ENCODE assay signal across 3 cellular contexts in genomic region chr21:45431781-45432572, GRCh38.
TF ChIP-seq lines count a peak whose summit lies in the region.

No MANE protein-coding gene starts in this region.

TF ChIP-seq in SK-N-SH, 30 proteins besides CTCF, POLR2A, EP300 and RAD21 (continued from another document):
- TF ChIP-seq IRF3 (IDR thresholded peaks at IDR 0.05; ENCODE audit: low read depth, low read length) = no peak
- no peak for TF ChIP-seq NRF1 (IDR thresholded peaks at IDR 0.05; ENCODE audit: low read depth, low read length)
- TF ChIP-seq POLR2AphosphoS5 (IDR thresholded peaks at IDR 0.05; ENCODE audit: low read depth, low read length) = no peak
- TF ChIP-seq TCF12 (IDR thresholded peaks at IDR 0.05) = no peak
- TF ChIP-seq TAF1 (IDR thresholded peaks at IDR 0.05; ENCODE audit: borderline replicate concordance, low read depth, low read length) = no peak
- no peak for TF ChIP-seq FOXJ3 (CRISPR knock-in tag; IDR thresholded peaks at IDR 0.05)

TF ChIP-seq in SK-N-SH treated with all-trans-retinoic acid at 6 μM for 48 hours, 23 proteins besides CTCF, POLR2A, EP300 and RAD21 (continued from another document):
- TF ChIP-seq BACH2 (CRISPR knock-in tag; IDR thresholded peaks at IDR 0.05; ENCODE audit: borderline replicate concordance) (no peak), ZNF565 (CRISPR knock-in tag; conservative IDR thresholded peaks at IDR 0.05; ENCODE audit: low read depth) (no peak), POU6F1 (CRISPR knock-in tag; IDR thresholded peaks at IDR 0.05; ENCODE audit: borderline replicate concordance, low read depth) (no peak), ZFP30 (CRISPR knock-in tag; IDR thresholded peaks at IDR 0.05) (no peak)
TF ChIP-seq in SK-N-SH treated with all-trans-retinoic acid at 6 μM for 48 hours: peak in this region for 0.

TF ChIP-seq in endothelial cell of umbilical vein, 7 proteins besides CTCF, POLR2A, EP300 and RAD21 (continued from another document):
- TF ChIP-seq GATA2 (IDR thresholded peaks at IDR 0.05; ENCODE audit: insufficient read depth, insufficient read length, low read depth, low read length) = no peak
- TF ChIP-seq JUN (IDR thresholded peaks at IDR 0.05; ENCODE audit: borderline replicate concordance, insufficient read depth, insufficient read length, low read depth) = no peak
- TF ChIP-seq FOS (IDR thresholded peaks at IDR 0.05; ENCODE audit: borderline replicate concordance, insufficient read depth, low read length) = no peak
- no peak for TF ChIP-seq MYC (IDR thresholded peaks at IDR 0.05; ENCODE audit: low read depth, low read length)
- TF ChIP-seq MAX (IDR thresholded peaks at IDR 0.05; ENCODE audit: insufficient read depth, insufficient read length) = no peak
TF ChIP-seq in endothelial cell of umbilical vein: peak in this region for 0.
